Comparison of ENCODE assay signal across 30 cellular contexts in the genomic region with DNA sequence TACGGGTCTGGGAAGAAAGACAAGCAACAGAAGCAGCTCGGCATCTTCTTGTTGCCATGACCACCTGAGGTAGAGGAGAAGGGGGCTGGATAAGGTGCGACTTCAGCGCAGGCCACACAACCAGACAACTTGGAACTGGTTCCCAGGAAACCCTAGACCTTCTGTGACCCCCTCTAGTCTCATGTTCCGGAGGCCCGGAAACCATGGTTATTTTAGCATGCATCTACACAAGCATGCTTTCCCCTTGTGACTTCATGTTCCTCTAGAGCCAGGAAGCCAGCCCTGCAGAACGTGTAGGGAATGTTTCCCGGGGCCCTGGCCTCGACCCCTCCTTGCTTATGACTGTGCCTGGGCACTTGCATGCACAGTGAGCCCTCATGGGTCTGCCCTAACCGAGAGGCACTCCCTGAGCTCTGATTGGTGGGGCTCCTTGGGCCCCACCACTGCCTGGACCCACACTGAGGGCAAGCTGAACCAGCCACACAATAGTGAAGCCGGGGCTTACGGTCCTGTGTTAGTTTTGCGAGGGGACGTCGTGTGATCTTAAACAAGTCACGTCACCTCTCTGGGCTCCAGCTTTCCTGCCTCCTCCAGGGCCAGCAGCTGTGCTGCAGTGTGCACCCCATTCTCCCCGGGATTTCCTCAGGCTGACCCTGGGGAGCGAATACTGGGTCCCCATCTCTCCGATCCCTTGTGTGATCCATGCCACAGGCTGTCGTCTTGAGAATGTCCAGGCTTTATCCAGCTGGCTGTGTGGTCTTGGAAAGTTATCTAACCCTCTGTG. TPM values are rescaled to one million over a fixed set of nuclear protein-coding genes. Genes with fewer than 3 reads are reported as not detected.
"Had no signal": no experiment of that assay in that cellular context is flagged by ENCODE, and none has a peak within 500 bp of the region (broad histone marks: within the 10 kb centered on the region; RNA-seq: fewer than 3 reads in every experiment).

No MANE protein-coding gene starts in this region.

- H3K36me3 Mint-ChIP-seq: immature natural killer cell; naive thymus-derived CD8-positive, alpha-beta T cell; stimulated activated effector memory CD8-positive, alpha-beta T cell treated with anti-CD3 and anti-CD28 coated beads, Interleukin-12 subunit alpha, Interleukin-12 subunit beta, amount 100 ng/mL, for 72 hours had no signal

- ATAC-seq: esophagus mucosa; foreskin keratinocyte; left lobe of liver; naive thymus-derived CD8-positive, alpha-beta T cell; stimulated activated effector memory CD8-positive, alpha-beta T cell treated with anti-CD3 and anti-CD28 coated beads, Interleukin-12 subunit alpha, Interleukin-12 subunit beta, amount 100 ng/mL, for 72 hours; stimulated activated naive CD8-positive, alpha-beta T cell treated with anti-CD3 and anti-CD28 coated beads, Interleukin-15, Interleukin-2, amounts not matched to agents 100 U/mL and 50 U/mL, for 24 hours; upper lobe of right lung had no signal

- H3K4me3 Mint-ChIP-seq: central memory CD8-positive, alpha-beta T cell; dendritic cell treated with granulocyte-macrophage colony-stimulating factor and Interleukin-4, amounts not matched to agents 40 ng/mL and 50 ng/mL, for 4 days; endodermal cell; immature natural killer cell; naive thymus-derived CD8-positive, alpha-beta T cell; neural crest cell; stimulated activated effector memory CD8-positive, alpha-beta T cell treated with anti-CD3 and anti-CD28 coated beads, Interleukin-12 subunit alpha, Interleukin-12 subunit beta, amount 100 ng/mL, for 72 hours had no signal

- DNase-seq: colonic mucosa; effector CD8-positive, alpha-beta T cell; endodermal cell; foreskin keratinocyte; glutamatergic neuron; immature natural killer cell; islet precursor cell; mesenchymal stem cell; midbrain; naive thymus-derived CD8-positive, alpha-beta T cell; sigmoid colon; stimulated activated CD4-positive, alpha-beta T cell treated with anti-CD3 and anti-CD28 coated beads, Interleukin-2, amount 100 ng/mL, for 24 hours; stimulated activated CD4-positive, alpha-beta T cell treated with anti-CD3 and anti-CD28 coated beads, Interleukin-4, amount 100 ng/mL, for 24 hours; stimulated activated naive CD8-positive, alpha-beta T cell treated with anti-CD3 and anti-CD28 coated beads, Interleukin-15, Interleukin-2, amounts not matched to agents 100 U/mL and 50 U/mL, for 24 hours; upper lobe of right lung; uterus had no signal

- H3K9me3 Mint-ChIP-seq: central memory CD8-positive, alpha-beta T cell; dendritic cell treated with granulocyte-macrophage colony-stimulating factor and Interleukin-4, amounts not matched to agents 40 ng/mL and 50 ng/mL, for 4 days; endodermal cell; immature natural killer cell; naive thymus-derived CD8-positive, alpha-beta T cell; neural crest cell; stimulated activated effector memory CD8-positive, alpha-beta T cell treated with anti-CD3 and anti-CD28 coated beads, Interleukin-12 subunit alpha, Interleukin-12 subunit beta, amount 100 ng/mL, for 72 hours had no signal

- H3K4me1 Mint-ChIP-seq: central memory CD8-positive, alpha-beta T cell; endodermal cell; immature natural killer cell; neural crest cell; stimulated activated effector memory CD8-positive, alpha-beta T cell treated with anti-CD3 and anti-CD28 coated beads, Interleukin-12 subunit alpha, Interleukin-12 subunit beta, amount 100 ng/mL, for 72 hours had no signal

- H3K27ac Mint-ChIP-seq: dendritic cell treated with granulocyte-macrophage colony-stimulating factor and Interleukin-4, amounts not matched to agents 40 ng/mL and 50 ng/mL, for 4 days; endodermal cell; immature natural killer cell; naive thymus-derived CD8-positive, alpha-beta T cell; progenitor cell of endocrine pancreas; stimulated activated effector memory CD8-positive, alpha-beta T cell treated with anti-CD3 and anti-CD28 coated beads, Interleukin-12 subunit alpha, Interleukin-12 subunit beta, amount 100 ng/mL, for 72 hours had no signal

RNA-seq across cellular contexts. Expression of gene MX2, which starts 12.0 kb away (rescaled TPM):
- total RNA-seq: chondrocyte, neural crest cell had no signal

RNA-seq across cellular contexts. Expression of gene FAM3B, which starts 33.2 kb away (rescaled TPM):
- total RNA-seq: chondrocyte; fibroblast of lung; foreskin keratinocyte; lung microvascular endothelial cell; naive thymus-derived CD8-positive, alpha-beta T cell; osteoblast; right atrium auricular region; skeletal muscle tissue; tibial nerve had no signal
